ENCODE assay signal across 14 cellular contexts in the genomic region with DNA sequence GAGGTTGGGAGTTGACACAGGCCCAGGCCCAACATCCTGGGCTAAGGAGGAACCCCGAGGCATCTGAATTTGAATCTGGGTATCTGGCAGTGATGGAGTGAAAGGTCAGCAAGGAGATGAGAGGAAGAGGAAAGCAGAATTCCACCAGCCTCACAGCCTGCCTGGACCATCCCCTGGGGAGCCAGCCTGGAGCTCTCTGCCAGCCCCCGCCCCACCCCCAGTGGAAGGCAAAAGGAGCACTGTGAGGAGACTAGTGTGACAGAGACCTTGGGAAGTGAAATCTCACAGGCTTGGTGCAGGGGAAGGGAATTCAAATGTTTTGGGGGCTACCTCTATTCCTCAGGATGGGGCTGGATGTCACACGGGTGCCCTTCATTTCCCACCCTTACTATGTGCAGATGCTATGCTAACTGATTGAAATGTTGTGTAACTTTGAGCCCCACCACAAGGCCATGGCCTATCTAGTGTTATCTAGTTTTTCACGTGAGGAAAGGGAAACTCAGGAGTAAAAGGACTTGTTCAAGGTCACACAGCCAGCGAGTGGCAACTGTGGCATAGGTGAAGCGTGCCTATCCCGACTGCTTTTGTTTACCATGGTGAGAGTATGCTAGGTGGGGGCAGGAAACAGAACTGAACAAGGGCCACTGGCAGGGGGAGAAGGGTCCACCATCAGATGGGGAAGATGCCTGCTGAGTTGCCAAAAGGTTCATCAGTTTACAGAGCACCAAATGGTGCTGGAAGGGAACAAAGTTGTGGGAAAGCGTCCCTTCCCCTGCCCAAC. TPM values are rescaled to one million over a fixed set of nuclear protein-coding genes. Genes with fewer than 3 reads are reported as not detected.
DNase-seq lines count a peak whose midpoint lies in the region; TF ChIP-seq lines count a peak whose summit lies in the region.
"Had no signal": no experiment of that assay in that cellular context is flagged by ENCODE, and none has a peak within 500 bp of the region (broad histone marks: within the 10 kb centered on the region; RNA-seq: fewer than 3 reads in every experiment).

No MANE protein-coding gene starts in this region.

- peak overlapping the region; percentile 67 for H2BK5ac ChIP-seq in neuronal stem cell (ENCODE audit: low read length)

- peak overlapping the region; percentile 89 for H3K18ac ChIP-seq in neuronal stem cell (ENCODE audit: low read length)

- H3K27me3 ChIP-seq in HUES64 (ENCODE audit: insufficient read depth, low read length) (no peaks in the 10 kb centered on the region), esophagus muscularis mucosa (no peaks in the 10 kb centered on the region), neuronal stem cell (ENCODE audit: control insufficient read depth in 3 of 3, insufficient read depth in 3 of 3, low read depth in 1 of 3, low read length in 3 of 3) (no peaks in the 10 kb centered on the region), HAP-1 (ENCODE audit: low read depth) (no peaks in the 10 kb centered on the region)

- TF ChIP-seq POLR2A in esophagus muscularis mucosa (IDR thresholded peaks at IDR 0.05; ENCODE audit: low read depth), result no peak

- in situ Hi-C loops in HAP-1 (cut with MboI; ENCODE audit: low sequenced_read_pairs), result no loop called here

- H3K4me1 ChIP-seq in HUES64 (ENCODE audit: insufficient read depth, low read length) (peaks cover 65% of the 10 kb centered on the region), esophagus muscularis mucosa (peaks cover 87 to 99% (median 94%) of the 10 kb centered on the region in 4 donors), neuronal stem cell (ENCODE audit: control insufficient read depth in 2 of 2, insufficient read depth in 1 of 2, low read depth in 1 of 2, low read length in 2 of 2) (peaks cover 60 to 75% of the 10 kb centered on the region in 2 donors), HAP-1 (no peaks in the 10 kb centered on the region)

- H3K9ac ChIP-seq in HUES64 (ENCODE audit: low read depth, low read length), result peak overlapping the region; percentile 83
- no peak overlapping the region for H3K9ac ChIP-seq in neuronal stem cell (ENCODE audit: low read depth, low read length, poor library complexity)

- H2BK12ac ChIP-seq in neuronal stem cell (ENCODE audit: low read length), result no peak overlapping the region

- H3K23ac ChIP-seq in neuronal stem cell (ENCODE audit: low read depth, low read length, poor library complexity), result no peak overlapping the region

- peak overlapping the region; percentile 40 for H4K91ac ChIP-seq in neuronal stem cell (ENCODE audit: low read depth, low read length, poor library complexity)

- peak overlapping the region; percentile 2 for H2BK120ac ChIP-seq in neuronal stem cell (ENCODE audit: low read depth, low read length)

- no peak overlapping the region for H4K8ac ChIP-seq in neuronal stem cell (ENCODE audit: low read depth, low read length)

- H3K4ac ChIP-seq in neuronal stem cell (ENCODE audit: low read length), result no peak overlapping the region

- H3K9me3 ChIP-seq in HUES64 (ENCODE audit: insufficient read depth, low read depth, low read length) (no peaks in the 10 kb centered on the region), esophagus muscularis mucosa (no peaks in the 10 kb centered on the region), neuronal stem cell (replicated peaks in 1 of 2; ENCODE audit: control insufficient read depth in 2 of 2, insufficient read depth in 1 of 2, low read depth in 1 of 2, low read length in 2 of 2) (no peaks in the 10 kb centered on the region), HAP-1 (no peaks in the 10 kb centered on the region)

- no peak for DNase-seq in esophagus muscularis mucosa (ENCODE audit: extremely low spot score)
- no peak for DNase-seq in neuronal stem cell (ENCODE audit: low spot score)
- no peak for DNase-seq in stimulated activated CD4-positive, alpha-beta T cell treated with anti-CD3 and anti-CD28 coated beads, Interleukin-4, amount 100 ng/mL, for 1 hour
- DNase-seq in activated gamma-delta T cell (lab: John Stamatoyannopoulos, UW), result no peak
- DNase-seq in HAP-1 (ENCODE audit: low spot score in 2 of 2), result no peak
- no peak for DNase-seq in activated CD4-positive, alpha-beta T cell treated with anti-CD3 and anti-CD28 coated beads, Interleukin-2, amount 50 U/mL, for 48 hours
- DNase-seq: activated CD8-positive, alpha-beta memory T cell treated with anti-CD3 and anti-CD28 coated beads, Interleukin-2, amount 50 U/mL, for 4 hours; effector memory CD8-positive, alpha-beta T cell; kidney glomerular epithelial cell; stimulated activated CD4-positive, alpha-beta T cell treated with anti-CD3 and anti-CD28 coated beads, Interleukin-4, amount 100 ng/mL, for 4 hours had no signal

- no peak overlapping the region for H3K14ac ChIP-seq in neuronal stem cell (ENCODE audit: low read length)

- peak overlapping the region; percentile 38 for H3K4me2 ChIP-seq in neuronal stem cell (ENCODE audit: insufficient read depth, low read length, poor library complexity, severe bottlenecking)

- peak overlapping the region; percentile 59 for H3K4me3 ChIP-seq in HUES64 (ENCODE audit: low read length)
- peak overlapping the region; percentile 61 to 69 (median 62) for H3K4me3 ChIP-seq in esophagus muscularis mucosa
- peak overlapping the region in 1 of 2 donors; percentile 15 for H3K4me3 ChIP-seq in neuronal stem cell (ENCODE audit: low read length in 2 of 2)
- no peak overlapping the region for H3K4me3 ChIP-seq in HAP-1
- H3K4me3 ChIP-seq: SK-N-MC had no signal

- intact Hi-C loops in esophagus muscularis mucosa (cut with DNase I), result no loop called here

- H3K27ac ChIP-seq in 22Rv1 (peak overlapping the region; percentile 45; the same call in 1 of the 2 replicates), HUES64 (ENCODE audit: low read depth, low read length) (peak overlapping the region; percentile 95), esophagus muscularis mucosa (replicated peaks in 1 of 4) (peak overlapping the region; percentile 93 to 98 (median 97)), neuronal stem cell (replicated peaks; ENCODE audit: low read length) (peak overlapping the region; percentile 93)
- H3K27ac ChIP-seq: HL-60, SK-N-MC had no signal

- H3K79me1 ChIP-seq in neuronal stem cell (ENCODE audit: low read depth, low read length), result peaks cover 8% of the 10 kb centered on the region

- no peak overlapping the region for H2AFZ ChIP-seq in neuronal stem cell (ENCODE audit: low read length)

- peak overlapping the region; percentile 0 for H2BK15ac ChIP-seq in neuronal stem cell (ENCODE audit: low read length)

- no peak for TF ChIP-seq EP300 in esophagus muscularis mucosa (IDR thresholded peaks at IDR 0.05)

- H3K36me3 ChIP-seq in HUES64 (ENCODE audit: insufficient read depth, low read length) (no peaks in the 10 kb centered on the region; the same call in 1 of the 2 replicates), esophagus muscularis mucosa (no peaks in the 10 kb centered on the region), neuronal stem cell (replicated peaks in 1 of 2; ENCODE audit: control insufficient read depth in 2 of 2, insufficient read depth in 2 of 2, low read length in 2 of 2) (no peaks in the 10 kb centered on the region), HAP-1 (replicated peaks) (no peaks in the 10 kb centered on the region)

- TF ChIP-seq CTCF in 22Rv1 (IDR thresholded peaks at IDR 0.05), result no peak
- no peak for TF ChIP-seq CTCF in esophagus muscularis mucosa (IDR thresholded peaks at IDR 0.05)

- H2AK5ac ChIP-seq in neuronal stem cell (ENCODE audit: low read depth, low read length), result peak overlapping the region; percentile 91

- 69% methylated on average over 8 of the region's 8 CpGs for WGBS in HUES64
- 63% methylated on average over 8 of the region's 8 CpGs for WGBS in esophagus muscularis mucosa
- WGBS in neuronal stem cell (ENCODE audit: extremely low coverage in 2 of 2, insufficient read length in 2 of 2, insufficient replicate concordance in 1 of 2), 2 donors, result no CpG with 5 or more reads among the region's 8 CpGs

RNA-seq across cellular contexts. Expression of a gene that starts 29.8 kb away (rescaled TPM):
- 23.6 TPM for polyA plus RNA-seq in HUES64 (2013, experiment 1 of 2)
- 29.1 TPM for polyA plus RNA-seq in HUES64 (2013, experiment 2 of 2)
- 10 to 100 TPM; 14.7 to 54.3 (median 35.4) TPM for total RNA-seq in esophagus muscularis mucosa
- 22.9 TPM for polyA plus RNA-seq in neuronal stem cell (2013, experiment 1 of 2)
- polyA plus RNA-seq in neuronal stem cell (2013, experiment 2 of 2), result 22.9 TPM

Comparison
In these comparisons a context has a peak if more than half of its experiments do, and no peak if none do; other contexts are left out.
1. H3K27ac ChIP-seq: peak in every context shown above with its lines; median percentile 97 in esophagus muscularis mucosa; 95 in HUES64; 93 in neuronal stem cell; 45 in 22Rv1.